In genomic region chr4:89298160-89298559, GRCh38 we compare ENCODE assay signal across 10 cellular contexts. TPM values are rescaled to one million over a fixed set of nuclear protein-coding genes. Genes with fewer than 3 reads are reported as not detected.
A peak's percentile ranks its signal among the peaks of the same experiment; 100 is the strongest.
DNase-seq lines count a peak whose midpoint lies in the region; ATAC-seq lines count a peak whose summit lies in the region.
"Had no signal": no experiment of that assay in that cellular context is flagged by ENCODE, and none has a peak within 500 bp of the region (broad histone marks: within the 10 kb centered on the region; RNA-seq: fewer than 3 reads in every experiment).

No MANE protein-coding gene starts in this region.

- no peak overlapping the region for H2BK120ac ChIP-seq in neuronal stem cell (ENCODE audit: low read depth, low read length)

- H3K23ac ChIP-seq in neuronal stem cell (ENCODE audit: low read depth, low read length, poor library complexity), result no peak overlapping the region

- no peak overlapping the region for H3K9ac ChIP-seq in neuronal stem cell (ENCODE audit: low read depth, low read length, poor library complexity)

- H3K14ac ChIP-seq in neuronal stem cell (ENCODE audit: low read length), result no peak overlapping the region

- peak overlapping the region; percentile 87 to 99 (median 98) for H3K27ac Mint-ChIP-seq in CD4-positive, alpha-beta memory T cell
- H3K27ac Mint-ChIP-seq in T-cell, result peak overlapping the region; percentile 98 to 99

- H3K36me3 ChIP-seq in CD4-positive, alpha-beta memory T cell (ENCODE audit: insufficient read depth, low read length), result no peaks in the 10 kb centered on the region
- H3K36me3 ChIP-seq in neuronal stem cell (replicated peaks in 1 of 2; ENCODE audit: control insufficient read depth in 2 of 2, insufficient read depth in 2 of 2, low read length in 2 of 2), result no peaks in the 10 kb centered on the region

- peak overlapping the region; percentile 83 for H3K27ac ChIP-seq in CD4-positive, alpha-beta memory T cell (ENCODE audit: low read depth, low read length)
- no peak overlapping the region for H3K27ac ChIP-seq in neuronal stem cell (replicated peaks; ENCODE audit: low read length)

- intact Hi-C loops in CD4-positive, alpha-beta memory T cell (cut with micrococcal nuclease), result loop anchor here (1.0 to 2.0 kb wide), 4 partner anchors 8 to 187 kb away; partner anchors contain the start of genes GPRIN3 and TIGD2
- intact Hi-C loops in left colon (cut with DNase I, micrococcal nuclease), result no loop called here

- no peaks in the 10 kb centered on the region for H3K79me1 ChIP-seq in neuronal stem cell (ENCODE audit: low read depth, low read length)

- no peak overlapping the region for H3K4me2 ChIP-seq in neuronal stem cell (ENCODE audit: insufficient read depth, low read length, poor library complexity, severe bottlenecking)

- H3K4ac ChIP-seq in neuronal stem cell (ENCODE audit: low read length), result no peak overlapping the region

- H3K4me3 Mint-ChIP-seq in CD4-positive, alpha-beta memory T cell, result peak overlapping the region; percentile 77 to 96 (median 92)
- peak overlapping the region; percentile 70 to 85 (median 79) for H3K4me3 Mint-ChIP-seq in T-cell
- H3K4me3 Mint-ChIP-seq: neural crest cell had no signal

- POLR2A ChIA-PET in CD4-positive, alpha-beta memory T cell (lab: Charles Lee; ENCODE audit: partially characterized antibody), result interaction anchor here (1.0 to 15.1 kb wide), 16 partner anchors 8 to 705 kb away, joined by 3 to 453 read pairs (median 10); partner anchors contain the start of genes GPRIN3 and HERC3
- POLR2A ChIA-PET in T-cell (lab: Charles Lee), result interaction anchor here (0.5 to 3.0 kb wide), 11 partner anchors 9 to 588 kb away, joined by 3 to 27 read pairs (median 4); partner anchors contain the start of gene GPRIN3 (in 2 of the 2)

- CTCF ChIA-PET in CD4-positive, alpha-beta memory T cell (lab: Charles Lee; ENCODE audit: partially characterized antibody), result interaction anchor here (0.8 to 14.5 kb wide), 15 partner anchors 9 to 138 kb away, joined by 3 to 285 read pairs (median 11); partner anchors contain the start of gene GPRIN3
- CTCF ChIA-PET in T-cell (lab: Charles Lee), result interaction anchor here (0.6 to 5.0 kb wide), 18 partner anchors 8 to 72 kb away, joined by 3 to 22 read pairs (median 4); partner anchors contain the start of gene GPRIN3 (in 1 of the 2)

- H3K18ac ChIP-seq in neuronal stem cell (ENCODE audit: low read length), result no peak overlapping the region

- ATAC-seq in GM21381 (IDR thresholded peaks at IDR 0.05; ENCODE audit: unreplicated experiment) (peak; percentile 42), T-cell (replicated peaks in 1 of 4) (peak; percentile 62 to 64 (median 63)), left colon (peak; percentile 66)

- H2AK5ac ChIP-seq in neuronal stem cell (ENCODE audit: low read depth, low read length), result no peak overlapping the region

- no CpG with 5 or more reads among the region's 2 CpGs for WGBS in neuronal stem cell (ENCODE audit: extremely low coverage in 2 of 2, insufficient read length in 2 of 2, insufficient replicate concordance in 1 of 2), 2 donors

- H4K8ac ChIP-seq in neuronal stem cell (ENCODE audit: low read depth, low read length), result no peak overlapping the region

- peaks cover 59 to 97% (median 74%) of the 10 kb centered on the region in 4 donors for H3K4me1 Mint-ChIP-seq in CD4-positive, alpha-beta memory T cell
- H3K4me1 Mint-ChIP-seq in T-cell, result peaks cover 87 to 93% (median 89%) of the 10 kb centered on the region in 3 donors
- H3K4me1 Mint-ChIP-seq: neural crest cell had no signal

- peak; percentile 66 to 80 (median 71) for DNase-seq in CD4-positive, alpha-beta memory T cell
- DNase-seq in T-cell, result peak in 18 of 34 experiments; percentile 25 to 63 (median 43)
- peak; percentile 39 to 66 for DNase-seq in left colon
- DNase-seq in DMS 273 treated with DMSO at 0.1 percent for 48 hours (lab: John Stamatoyannopoulos, UW), result no peak
- no peak for DNase-seq in neuronal stem cell (ENCODE audit: low spot score)
- DNase-seq in NCI-H2081 treated with DMSO at 0.1 percent for 48 hours (lab: John Stamatoyannopoulos, UW), result no peak
- no peak for DNase-seq in ecto neural progenitor cell (ENCODE audit: low spot score)
- DNase-seq: NCI-H446 treated with DMSO at 0.1 percent for 48 hours had no signal

- H3K27me3 ChIP-seq in CD4-positive, alpha-beta memory T cell (ENCODE audit: insufficient read depth, low read length), result no peaks in the 10 kb centered on the region
- H3K27me3 ChIP-seq in neuronal stem cell (ENCODE audit: control insufficient read depth in 3 of 3, insufficient read depth in 3 of 3, low read depth in 1 of 3, low read length in 3 of 3), result no peaks in the 10 kb centered on the region

- no peak overlapping the region for H2AFZ ChIP-seq in neuronal stem cell (ENCODE audit: low read length)

- H2BK5ac ChIP-seq in neuronal stem cell (ENCODE audit: low read length), result no peak overlapping the region

- no peak overlapping the region for H2BK15ac ChIP-seq in neuronal stem cell (ENCODE audit: low read length)

- H3K9me3 Mint-ChIP-seq in CD4-positive, alpha-beta memory T cell, result no peaks in the 10 kb centered on the region
- H3K9me3 Mint-ChIP-seq in T-cell, result no peaks in the 10 kb centered on the region
- H3K9me3 Mint-ChIP-seq: neural crest cell had no signal

- peak overlapping the region in 1 of 2 donors; percentile 30 for H3K4me3 ChIP-seq in CD4-positive, alpha-beta memory T cell (ENCODE audit: low read length in 2 of 2)
- H3K4me3 ChIP-seq in neuronal stem cell (ENCODE audit: low read length in 2 of 2), result no peak overlapping the region

- H2BK12ac ChIP-seq in neuronal stem cell (ENCODE audit: low read length), result no peak overlapping the region

- H3K36me3 Mint-ChIP-seq in CD4-positive, alpha-beta memory T cell, result peaks cover 17 to 24% of the 10 kb centered on the region in 2 donors
- H3K36me3 Mint-ChIP-seq in T-cell, result peaks cover 5% of the 10 kb centered on the region

- H3K9me3 ChIP-seq in CD4-positive, alpha-beta memory T cell (ENCODE audit: control insufficient read depth in 1 of 2, low read length in 2 of 2), result no peaks in the 10 kb centered on the region
- H3K9me3 ChIP-seq in neuronal stem cell (replicated peaks in 1 of 2; ENCODE audit: control insufficient read depth in 2 of 2, insufficient read depth in 1 of 2, low read depth in 1 of 2, low read length in 2 of 2), result no peaks in the 10 kb centered on the region

- peaks cover 92% of the 10 kb centered on the region for H3K4me1 ChIP-seq in CD4-positive, alpha-beta memory T cell (ENCODE audit: insufficient read depth, low read length)
- H3K4me1 ChIP-seq in neuronal stem cell (ENCODE audit: control insufficient read depth in 2 of 2, insufficient read depth in 1 of 2, low read depth in 1 of 2, low read length in 2 of 2), result no peaks in the 10 kb centered on the region

- no peak overlapping the region for H4K91ac ChIP-seq in neuronal stem cell (ENCODE audit: low read depth, low read length, poor library complexity)

- H3K27me3 Mint-ChIP-seq in CD4-positive, alpha-beta memory T cell, result no peaks in the 10 kb centered on the region
- no peaks in the 10 kb centered on the region for H3K27me3 Mint-ChIP-seq in T-cell

RNA-seq across cellular contexts. Expression of gene GPRIN3, which starts 9.4 kb away (rescaled TPM):
- total RNA-seq in CD4-positive, alpha-beta memory T cell, result 10 to 100 TPM; 32.5 TPM
- 10 to 100 TPM in 1 of 2 donors, 1 to 10 TPM in 1; 6.9 to 18.9 TPM for polyA plus RNA-seq in CD4-positive, alpha-beta memory T cell
- total RNA-seq in T-cell, result 10 to 100 TPM; 17.4 to 56.1 (median 23.0) TPM
- total RNA-seq in left colon, result 10 to 100 TPM; 16.6 to 21.1 TPM
- polyA plus RNA-seq in neuronal stem cell (2013, experiment 1 of 2), result 0.11 TPM
- polyA plus RNA-seq in neuronal stem cell (2013, experiment 2 of 2), result 0.08 TPM

Comparison
In these comparisons a context has a peak if more than half of its experiments do, and no peak if none do; other contexts are left out.
1. DNase-seq: peak in CD4-positive, alpha-beta memory T cell (5 of 5), T-cell (18 of 34) and left colon (2 of 2); none in DMS 273 treated with DMSO at 0.1 percent for 48 hours (single experiment), neuronal stem cell (single experiment), NCI-H2081 treated with DMSO at 0.1 percent for 48 hours (single experiment) and ecto neural progenitor cell (single experiment).
2. Peak in every context shown above with its lines, with median percentiles within 50 percentile points of each other: ATAC-seq.